1 cellular context compared by ENCODE assay signal in the genomic region with DNA sequence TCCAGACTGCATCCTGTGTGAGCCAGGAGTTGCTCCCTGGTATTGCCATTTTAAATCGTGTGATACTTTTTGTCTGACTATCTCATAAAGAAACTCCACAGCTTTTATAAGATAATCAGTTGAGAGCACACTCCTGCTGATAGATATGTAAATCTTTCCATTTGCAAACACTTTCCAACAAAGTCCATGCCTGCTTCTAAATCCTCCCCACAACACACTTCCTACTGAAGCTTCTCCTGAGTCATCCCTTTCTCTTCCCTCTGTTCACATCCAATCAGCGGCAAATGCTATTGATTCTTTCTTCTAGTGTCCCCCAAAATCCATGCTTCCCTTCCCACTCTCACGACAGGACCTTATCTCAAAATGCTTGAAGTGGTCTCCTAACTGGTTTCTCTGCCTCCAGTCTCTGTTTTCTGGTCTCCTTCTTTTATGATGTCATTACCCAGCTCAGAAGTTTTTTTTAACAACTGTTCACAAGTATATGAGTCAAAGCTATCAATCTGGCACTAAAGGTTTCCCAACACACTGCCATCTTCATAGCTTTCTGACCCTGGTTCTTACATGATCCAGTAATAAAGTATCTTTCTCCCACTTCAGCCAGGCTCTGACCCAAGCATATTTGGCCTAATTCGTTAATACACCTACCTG.
TF ChIP-seq lines count a peak whose summit lies in the region.

No MANE protein-coding gene starts in this region.

TF ChIP-seq in GM12878, 131 proteins besides CTCF, POLR2A, EP300 and RAD21 (continued from another document):
- no peak for TF ChIP-seq CEBPB (IDR thresholded peaks at IDR 0.05; ENCODE audit: borderline replicate concordance in 1 of 2, low read depth in 2 of 2, low read length in 2 of 2)
